11 cellular contexts compared by ENCODE assay signal in the genomic region with DNA sequence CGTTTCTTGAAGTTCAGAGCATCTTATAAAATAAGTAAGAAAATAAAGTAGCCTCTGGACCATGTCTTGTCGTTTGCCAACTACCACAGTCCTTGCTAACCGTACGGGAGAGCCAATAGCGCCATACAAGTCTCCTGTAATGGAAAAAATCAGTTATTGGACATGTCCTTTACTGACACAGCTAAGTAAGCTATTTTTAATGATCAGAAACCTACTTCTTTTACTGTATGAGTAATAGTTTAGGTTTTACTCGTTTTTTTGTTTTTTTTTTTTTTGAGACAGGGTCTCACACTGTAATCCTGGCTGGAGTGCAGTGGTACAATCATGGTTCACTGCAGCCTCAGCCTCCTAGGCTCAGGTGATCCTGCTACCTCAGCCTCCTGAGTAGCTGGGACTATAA. TPM values are rescaled to one million over a fixed set of nuclear protein-coding genes. Genes with fewer than 3 reads are reported as not detected.
A peak's percentile ranks its signal among the peaks of the same experiment; 100 is the strongest.
DNase-seq lines count a peak whose midpoint lies in the region; ATAC-seq and TF ChIP-seq lines count a peak whose summit lies in the region.
"Had no signal": no experiment of that assay in that cellular context is flagged by ENCODE, and none has a peak within 500 bp of the region (broad histone marks: within the 10 kb centered on the region; RNA-seq: fewer than 3 reads in every experiment).

No MANE protein-coding gene starts in this region.

- peak; percentile 14 for ATAC-seq in HG03139 (IDR thresholded peaks at IDR 0.05; ENCODE audit: unreplicated experiment)

- no peaks in the 10 kb centered on the region for H3K9me3 ChIP-seq in cardiac muscle cell (ENCODE audit: low read depth)

- no peak for TF ChIP-seq POLR2A in erythroblast (IDR thresholded peaks at IDR 0.05; ENCODE audit: low read length)

- no peak overlapping the region for H3K4me3 ChIP-seq in cardiac muscle cell
- H3K4me3 ChIP-seq: smooth muscle cell had no signal

- no peaks in the 10 kb centered on the region for H3K27me3 ChIP-seq in cardiac muscle cell

- peaks cover 22% of the 10 kb centered on the region for H3K4me1 ChIP-seq in cardiac muscle cell (ENCODE audit: low read depth)

- H3K36me3 ChIP-seq in cardiac muscle cell: peaks cover 16% of the 10 kb centered on the region

- DNase-seq in GM20000 (ENCODE audit: low spot score): peak; percentile 7
- DNase-seq in cardiac muscle cell (ENCODE audit: low read depth in 1 of 2, low spot score in 1 of 2): no peak
- DNase-seq in NCI-H1417 (lab: John Stamatoyannopoulos, UW): no peak
- DNase-seq in SIG-M5 treated with dmso at 0.1 percent for 504 hours (lab: John Stamatoyannopoulos, UW; ENCODE audit: unreplicated experiment): no peak
- DNase-seq in erythroblast (lab: John Stamatoyannopoulos, UW): no peak
- no peak for DNase-seq in pons (ENCODE audit: low spot score)
- DNase-seq: NCI-H526 had no signal

- no peak for TF ChIP-seq CTCF in GM20000 (IDR thresholded peaks at IDR 0.05; ENCODE audit: extremely low read depth, missing control alignments)
- TF ChIP-seq CTCF in cardiac muscle cell (IDR thresholded peaks at IDR 0.05; ENCODE audit: low read depth, low read length): no peak

- peak overlapping the region; percentile 95 for H3K27ac ChIP-seq in cardiac muscle cell
- peak overlapping the region; percentile 97 for H3K27ac ChIP-seq in temporal lobe (ENCODE audit: low read depth, low read length)
- H3K27ac ChIP-seq: HL-60 had no signal

RNA-seq across cellular contexts. Expression of gene RAPGEF6, which starts 37.8 kb away (rescaled TPM):
- 16.0 and 22.3 TPM in 2 replicates for total RNA-seq in cardiac muscle cell
- 8.5 and 10.8 TPM in 2 replicates for polyA plus RNA-seq in cardiac muscle cell
- total RNA-seq in temporal lobe: 34.4 TPM
